In genomic region chr1:220094016-220094911, GRCh38 we compare ENCODE assay signal across 1 cellular context.
A peak's percentile ranks its signal among the peaks of the same experiment; 100 is the strongest.
TF ChIP-seq lines count a peak whose summit lies in the region.

TSS of gene IARS2 (plus strand) at chr1:220094132. CDS start at chr1:220094217, 85 bp downstream.

TF ChIP-seq in HepG2, 621 proteins besides CTCF, POLR2A, EP300 and RAD21 (continued from another document and continues in another):
- TF ChIP-seq ZNF18 (CRISPR knock-in tag; IDR thresholded peaks at IDR 0.05; ENCODE audit: insufficient replicate concordance), result peak; percentile 37
- TF ChIP-seq, protein P1, sequence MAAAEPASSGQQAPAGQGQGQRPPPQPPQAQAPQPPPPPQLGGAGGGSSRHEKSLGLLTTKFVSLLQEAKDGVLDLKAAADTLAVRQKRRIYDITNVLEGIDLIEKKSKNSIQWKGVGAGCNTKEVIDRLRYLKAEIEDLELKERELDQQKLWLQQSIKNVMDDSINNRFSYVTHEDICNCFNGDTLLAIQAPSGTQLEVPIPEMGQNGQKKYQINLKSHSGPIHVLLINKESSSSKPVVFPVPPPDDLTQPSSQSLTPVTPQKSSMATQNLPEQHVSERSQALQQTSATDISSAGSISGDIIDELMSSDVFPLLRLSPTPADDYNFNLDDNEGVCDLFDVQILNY (CRISPR knock-in tag; conservative IDR thresholded peaks at IDR 0.05), result 0 out of 2 replicates have a peak, but pooled peaks have one; percentile 52
- TF ChIP-seq REXO4 (CRISPR knock-in tag; IDR thresholded peaks at IDR 0.05; ENCODE audit: borderline replicate concordance), result no peak
- no peak for TF ChIP-seq IKZF4 (CRISPR knock-in tag; IDR thresholded peaks at IDR 0.05; ENCODE audit: borderline replicate concordance, low read depth, not compliant biosample characterization)
- no peak for TF ChIP-seq XRCC5 (optimal IDR thresholded peaks at IDR 0.05; ENCODE audit: low read length)
- no peak; the same call in 1 of the 2 replicates for TF ChIP-seq ZFP36L2 (CRISPR knock-in tag; IDR thresholded peaks at IDR 0.05)
- no peak for TF ChIP-seq ZNF790 (CRISPR knock-in tag; IDR thresholded peaks at IDR 0.05; ENCODE audit: borderline replicate concordance)
- no peak for TF ChIP-seq ZKSCAN5 (CRISPR knock-in tag; IDR thresholded peaks at IDR 0.05)
- TF ChIP-seq SMAD9 (CRISPR knock-in tag; IDR thresholded peaks at IDR 0.05), result no peak
- TF ChIP-seq, protein P2, sequence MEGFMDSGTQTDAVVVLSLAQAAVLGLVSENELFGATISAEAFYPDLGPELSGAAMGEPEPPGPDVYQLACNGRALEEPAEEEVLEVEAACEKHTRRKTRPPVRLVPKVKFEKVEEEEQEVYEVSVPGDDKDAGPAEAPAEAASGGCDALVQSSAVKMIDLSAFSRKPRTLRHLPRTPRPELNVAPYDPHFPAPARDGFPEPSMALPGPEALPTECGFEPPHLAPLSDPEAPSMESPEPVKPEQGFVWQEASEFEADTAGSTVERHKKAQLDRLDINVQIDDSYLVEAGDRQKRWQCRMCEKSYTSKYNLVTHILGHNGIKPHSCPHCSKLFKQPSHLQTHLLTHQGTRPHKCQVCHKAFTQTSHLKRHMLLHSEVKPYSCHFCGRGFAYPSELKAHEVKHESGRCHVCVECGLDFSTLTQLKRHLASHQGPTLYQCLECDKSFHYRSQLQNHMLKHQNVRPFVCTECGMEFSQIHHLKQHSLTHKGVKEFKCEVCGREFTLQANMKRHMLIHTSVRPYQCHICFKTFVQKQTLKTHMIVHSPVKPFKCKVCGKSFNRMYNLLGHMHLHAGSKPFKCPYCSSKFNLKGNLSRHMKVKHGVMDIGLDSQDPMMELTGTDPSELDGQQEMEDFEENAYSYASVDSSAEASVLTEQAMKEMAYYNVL (CRISPR knock-in tag; IDR thresholded peaks at IDR 0.05; ENCODE audit: borderline replicate concordance), result peak; percentile 4; the same call in 1 of the 2 replicates
- peak; percentile 67 for TF ChIP-seq KAT8 (CRISPR knock-in tag; IDR thresholded peaks at IDR 0.05)
- TF ChIP-seq ZSCAN30 (CRISPR knock-in tag; IDR thresholded peaks at IDR 0.05), result peak; percentile 81; the same call in 1 of the 2 replicates
- peak; percentile 77; the same call in 1 of the 2 replicates for TF ChIP-seq ZBTB38 (CRISPR knock-in tag; IDR thresholded peaks at IDR 0.05)
- TF ChIP-seq NFKB2 (CRISPR knock-in tag; IDR thresholded peaks at IDR 0.05; ENCODE audit: borderline replicate concordance), result peak; percentile 89; the same call in 1 of the 2 replicates
- TF ChIP-seq KDM4B (CRISPR knock-in tag; IDR thresholded peaks at IDR 0.05), result no peak
- no peak for TF ChIP-seq HMGA1 (CRISPR knock-in tag; conservative IDR thresholded peaks at IDR 0.05)
- TF ChIP-seq SUZ12 (IDR thresholded peaks at IDR 0.05; ENCODE audit: low read depth, low read length), result no peak
- TF ChIP-seq FOXO1 (CRISPR knock-in tag; IDR thresholded peaks at IDR 0.05), result no peak
- TF ChIP-seq ZNF20 (CRISPR knock-in tag; IDR thresholded peaks at IDR 0.05), result no peak
- no peak for TF ChIP-seq TCF7L2 (IDR thresholded peaks at IDR 0.05; ENCODE audit: low read depth, low read length)
- TF ChIP-seq ZFAT (CRISPR knock-in tag; conservative IDR thresholded peaks at IDR 0.05), result 0 out of 2 replicates have a peak, but pooled peaks have one; percentile 41
- TF ChIP-seq ZNF879 (CRISPR knock-in tag; IDR thresholded peaks at IDR 0.05), result no peak
- TF ChIP-seq NR2F1 (CRISPR knock-in tag; IDR thresholded peaks at IDR 0.05), result no peak
- TF ChIP-seq, protein P3, sequence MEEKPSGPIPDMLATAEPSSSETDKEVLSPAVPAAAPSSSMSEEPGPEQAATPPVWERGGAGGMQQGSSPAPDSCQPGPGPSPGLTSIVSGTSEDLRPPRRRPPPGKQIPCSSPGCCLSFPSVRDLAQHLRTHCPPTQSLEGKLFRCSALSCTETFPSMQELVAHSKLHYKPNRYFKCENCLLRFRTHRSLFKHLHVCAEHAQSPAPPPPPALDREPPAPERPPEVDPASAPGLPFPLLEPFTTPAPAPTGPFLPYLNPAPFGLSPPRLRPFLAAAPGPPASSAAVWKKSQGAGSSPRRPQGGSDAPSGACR (CRISPR knock-in tag; IDR thresholded peaks at IDR 0.05), result no peak
- no peak for TF ChIP-seq NR2F6 (IDR thresholded peaks at IDR 0.05)
- peak; percentile 27; the same call in 1 of the 2 replicates for TF ChIP-seq NR2F6 (CRISPR knock-in tag; IDR thresholded peaks at IDR 0.05)
- TF ChIP-seq, protein P4, sequence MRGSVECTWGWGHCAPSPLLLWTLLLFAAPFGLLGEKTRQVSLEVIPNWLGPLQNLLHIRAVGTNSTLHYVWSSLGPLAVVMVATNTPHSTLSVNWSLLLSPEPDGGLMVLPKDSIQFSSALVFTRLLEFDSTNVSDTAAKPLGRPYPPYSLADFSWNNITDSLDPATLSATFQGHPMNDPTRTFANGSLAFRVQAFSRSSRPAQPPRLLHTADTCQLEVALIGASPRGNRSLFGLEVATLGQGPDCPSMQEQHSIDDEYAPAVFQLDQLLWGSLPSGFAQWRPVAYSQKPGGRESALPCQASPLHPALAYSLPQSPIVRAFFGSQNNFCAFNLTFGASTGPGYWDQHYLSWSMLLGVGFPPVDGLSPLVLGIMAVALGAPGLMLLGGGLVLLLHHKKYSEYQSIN (CRISPR knock-in tag; IDR thresholded peaks at IDR 0.05; ENCODE audit: borderline replicate concordance), result no peak
- peak; percentile 36; the same call in 1 of the 2 replicates for TF ChIP-seq CAMTA2 (CRISPR knock-in tag; IDR thresholded peaks at IDR 0.05; ENCODE audit: borderline replicate concordance)
- TF ChIP-seq ZNF282 (IDR thresholded peaks at IDR 0.05; ENCODE audit: partially characterized antibody), result no peak
- no peak for TF ChIP-seq RFX1 (IDR thresholded peaks at IDR 0.05)
- peak; percentile 62; the same call in 1 of the 2 replicates for TF ChIP-seq FOXC1 (CRISPR knock-in tag; IDR thresholded peaks at IDR 0.05; ENCODE audit: borderline replicate concordance)
- TF ChIP-seq ASH2L (IDR thresholded peaks at IDR 0.05; ENCODE audit: insufficient read length, low read depth, low read length), result peak; percentile 92
- TF ChIP-seq PAF1 (CRISPR knock-in tag; IDR thresholded peaks at IDR 0.05), result no peak
- TF ChIP-seq ZNF580 (CRISPR knock-in tag; IDR thresholded peaks at IDR 0.05; ENCODE audit: borderline replicate concordance, low read depth), result peak; percentile 66
- no peak for TF ChIP-seq ZBTB33 (CRISPR knock-in tag; IDR thresholded peaks at IDR 0.05)
- TF ChIP-seq GZF1 (CRISPR knock-in tag; IDR thresholded peaks at IDR 0.05), result no peak
- TF ChIP-seq, protein P5, sequence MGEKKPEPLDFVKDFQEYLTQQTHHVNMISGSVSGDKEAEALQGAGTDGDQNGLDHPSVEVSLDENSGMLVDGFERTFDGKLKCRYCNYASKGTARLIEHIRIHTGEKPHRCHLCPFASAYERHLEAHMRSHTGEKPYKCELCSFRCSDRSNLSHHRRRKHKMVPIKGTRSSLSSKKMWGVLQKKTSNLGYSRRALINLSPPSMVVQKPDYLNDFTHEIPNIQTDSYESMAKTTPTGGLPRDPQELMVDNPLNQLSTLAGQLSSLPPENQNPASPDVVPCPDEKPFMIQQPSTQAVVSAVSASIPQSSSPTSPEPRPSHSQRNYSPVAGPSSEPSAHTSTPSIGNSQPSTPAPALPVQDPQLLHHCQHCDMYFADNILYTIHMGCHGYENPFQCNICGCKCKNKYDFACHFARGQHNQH (CRISPR knock-in tag; IDR thresholded peaks at IDR 0.05), result 0 out of 2 replicates have a peak, but pooled peaks have one; percentile 37
- TF ChIP-seq MEIS1 (CRISPR knock-in tag; IDR thresholded peaks at IDR 0.05; ENCODE audit: borderline replicate concordance), result no peak; the same call in 1 of the 2 replicates
- TF ChIP-seq ZNF616 (CRISPR knock-in tag; IDR thresholded peaks at IDR 0.05; ENCODE audit: low read depth), result no peak
- no peak for TF ChIP-seq KAT2B (IDR thresholded peaks at IDR 0.05; ENCODE audit: borderline replicate concordance, low read depth, low read length)
- TF ChIP-seq CCAR2 (optimal IDR thresholded peaks at IDR 0.05; ENCODE audit: low read depth, low read length), result no peak
- TF ChIP-seq HHEX (CRISPR knock-in tag; IDR thresholded peaks at IDR 0.05), result no peak
- TF ChIP-seq ZFP37 (CRISPR knock-in tag; IDR thresholded peaks at IDR 0.05; ENCODE audit: borderline replicate concordance), result no peak
- TF ChIP-seq ZNF576 (CRISPR knock-in tag; IDR thresholded peaks at IDR 0.05), result no peak
- TF ChIP-seq ZFP41 (CRISPR knock-in tag; IDR thresholded peaks at IDR 0.05; ENCODE audit: borderline replicate concordance), result no peak
- no peak for TF ChIP-seq ZNF496 (CRISPR knock-in tag; IDR thresholded peaks at IDR 0.05; ENCODE audit: insufficient replicate concordance)
- no peak for TF ChIP-seq ZNF512 (CRISPR knock-in tag; IDR thresholded peaks at IDR 0.05)
- no peak for TF ChIP-seq GTF3A (CRISPR knock-in tag; conservative IDR thresholded peaks at IDR 0.05)
- no peak for TF ChIP-seq PPARG (CRISPR knock-in tag; conservative IDR thresholded peaks at IDR 0.05)
- TF ChIP-seq ZNF280B (CRISPR knock-in tag; IDR thresholded peaks at IDR 0.05; ENCODE audit: borderline replicate concordance), result peak; percentile 85
- TF ChIP-seq RFX3 (CRISPR knock-in tag; IDR thresholded peaks at IDR 0.05), result no peak; the same call in 1 of the 2 replicates
- TF ChIP-seq MTF2 (CRISPR knock-in tag; IDR thresholded peaks at IDR 0.05; ENCODE audit: borderline replicate concordance), result no peak
- no peak for TF ChIP-seq ZNF232 (CRISPR knock-in tag; IDR thresholded peaks at IDR 0.05; ENCODE audit: borderline replicate concordance)
- no peak for TF ChIP-seq U2AF1 (optimal IDR thresholded peaks at IDR 0.05; ENCODE audit: low read depth, low read length)
- TF ChIP-seq CBX2 (IDR thresholded peaks at IDR 0.05; ENCODE audit: low read depth, low read length), result no peak
- no peak for TF ChIP-seq CBX2 (CRISPR knock-in tag; IDR thresholded peaks at IDR 0.05; ENCODE audit: low read depth)
- TF ChIP-seq ZBTB14 (CRISPR knock-in tag; IDR thresholded peaks at IDR 0.05), result peak; percentile 50
